1 cellular context compared by ENCODE assay signal in genomic region chr3:193499801-193500485, GRCh38.
TF ChIP-seq lines count a peak whose summit lies in the region.

No MANE protein-coding gene starts in this region.

TF ChIP-seq in SK-N-SH treated with all-trans-retinoic acid at 6 μM for 48 hours, 23 proteins besides CTCF, POLR2A, EP300 and RAD21 (continued from another document):
- TF ChIP-seq ZNF8 (CRISPR knock-in tag; IDR thresholded peaks at IDR 0.05) (no peak), ZNF70 (CRISPR knock-in tag; IDR thresholded peaks at IDR 0.05) (no peak), CSRNP3 (CRISPR knock-in tag; IDR thresholded peaks at IDR 0.05) (no peak), OSR1 (CRISPR knock-in tag; IDR thresholded peaks at IDR 0.05) (no peak), TOX (CRISPR knock-in tag; IDR thresholded peaks at IDR 0.05; ENCODE audit: borderline replicate concordance) (no peak), TCF4 (CRISPR knock-in tag; IDR thresholded peaks at IDR 0.05; ENCODE audit: borderline replicate concordance) (no peak), ESRRG (CRISPR knock-in tag; IDR thresholded peaks at IDR 0.05) (no peak), ARNTL (CRISPR knock-in tag; IDR thresholded peaks at IDR 0.05; ENCODE audit: borderline replicate concordance, low read depth) (no peak), ZNF565 (CRISPR knock-in tag; conservative IDR thresholded peaks at IDR 0.05; ENCODE audit: low read depth) (no peak), ZC3H10 (CRISPR knock-in tag; IDR thresholded peaks at IDR 0.05) (no peak)
